8 cellular contexts compared by ENCODE assay signal in genomic region chr12:62435337-62436163, GRCh38. TPM values are rescaled to one million over a fixed set of nuclear protein-coding genes. Genes with fewer than 3 reads are reported as not detected.
DNase-seq lines count a peak whose midpoint lies in the region; ATAC-seq lines count a peak whose summit lies in the region.

No MANE protein-coding gene starts in this region.

- no peaks in the 10 kb centered on the region for H3K36me3 ChIP-seq in skeletal muscle satellite cell (ENCODE audit: insufficient read depth, low read length)

- H3K4me1 ChIP-seq in skeletal muscle satellite cell (ENCODE audit: control insufficient read depth, insufficient read depth, low read length): peaks cover 6% of the 10 kb centered on the region

- H3K4me3 ChIP-seq in Jurkat, Clone E6-1 (ENCODE audit: low read length): peak overlapping the region; percentile 50
- peak overlapping the region; percentile 65 for H3K4me3 ChIP-seq in skeletal muscle satellite cell (ENCODE audit: low read length)

- DNase-seq in ELF-1 (ENCODE audit: low read depth, low spot score) (peak; percentile 84), T-helper 2 cell (peak in 3 of 5 experiments; percentile 3 to 64 (median 8)), iris pigment epithelial cell (ENCODE audit: low read depth) (peak; percentile 68)
- peak; percentile 24 for DNase-seq in Jurkat, Clone E6-1 (ENCODE audit: low read depth, low spot score)
- peak; percentile 14 for DNase-seq in central memory CD4-positive, alpha-beta T cell
- DNase-seq in effector CD8-positive, alpha-beta T cell (lab: John Stamatoyannopoulos, UW): no peak

- H3K9ac ChIP-seq in skeletal muscle satellite cell (ENCODE audit: low read depth, low read length): no peak overlapping the region

- no peaks in the 10 kb centered on the region for H3K9me3 ChIP-seq in skeletal muscle satellite cell (replicated peaks; ENCODE audit: low read length)

- H3K27me3 ChIP-seq in skeletal muscle satellite cell (ENCODE audit: control insufficient read depth, insufficient read depth, low read length): peaks cover 38% of the 10 kb centered on the region

- peak overlapping the region; percentile 83 for H3K4me2 ChIP-seq in skeletal muscle satellite cell (ENCODE audit: low read length)

- ATAC-seq in GM21619 (IDR thresholded peaks at IDR 0.05; ENCODE audit: unreplicated experiment): peak; percentile 74

RNA-seq across cellular contexts. Expression of gene MON2, which starts 31.1 kb away (rescaled TPM):
- 18.1 TPM for polyA plus RNA-seq in Jurkat, Clone E6-1 (2012; ENCODE audit: insufficient read depth, insufficient read length)
- 28.8 and 37.3 TPM in 2 replicates for total RNA-seq in skeletal muscle satellite cell (2012; rRNA removed)
